28 cellular contexts compared by ENCODE assay signal in the genomic region with DNA sequence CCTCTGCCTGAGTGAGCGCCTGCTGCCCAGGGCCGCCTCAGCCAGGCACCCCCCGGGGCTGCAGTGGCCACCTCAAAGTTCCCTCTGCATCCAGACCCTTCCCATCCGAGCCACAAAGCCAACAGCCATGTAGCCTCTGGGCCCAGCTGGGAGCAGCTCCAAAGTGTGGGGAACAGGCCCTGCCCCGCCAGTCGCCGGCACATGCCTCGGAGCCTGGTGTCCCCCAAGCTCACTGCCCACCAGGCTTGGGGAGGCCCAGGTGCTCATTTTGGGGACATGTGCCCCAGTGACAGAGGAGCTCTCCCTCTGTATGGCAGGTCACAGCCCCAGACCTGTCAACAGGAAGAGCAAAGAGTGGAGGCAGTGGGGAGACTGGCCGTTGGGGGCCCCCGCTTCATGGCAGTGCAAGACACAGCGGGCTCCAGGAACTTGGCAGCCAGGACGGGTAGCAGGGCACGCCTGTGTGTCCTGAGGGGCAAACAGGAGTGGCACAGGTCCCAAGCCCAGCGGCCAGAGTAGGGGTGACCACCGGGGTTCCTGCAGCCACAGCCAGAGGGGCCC.
"Had no signal": no experiment of that assay in that cellular context is flagged by ENCODE, and none has a peak within 500 bp of the region (broad histone marks: within the 10 kb centered on the region; RNA-seq: fewer than 3 reads in every experiment).

No MANE protein-coding gene starts in this region.

- H3K4me1 Mint-ChIP-seq: activated CD4-positive, alpha-beta T cell treated with anti-CD3 and anti-CD28 coated beads, Interleukin-2, amount 10 ng/mL, durations not matched to agents 24 days and 14 days; endodermal cell; T-helper 17 cell had no signal

- H3K9me3 ChIP-seq: neutrophil, pancreas had no signal

- ATAC-seq: left lung; mucosa of descending colon; natural killer cell treated with Interleukin-12 subunit alpha and Interleukin-12 subunit beta and Interleukin-15 and Interleukin-18, amount 100 ng/mL, for 72 hours; stimulated activated naive CD8-positive, alpha-beta T cell treated with anti-CD3 and anti-CD28 coated beads, Interleukin-15, Interleukin-2, amounts not matched to agents 100 U/mL and 50 U/mL, for 24 hours; T-helper 17 cell had no signal

- H3K36me3 Mint-ChIP-seq: type B pancreatic cell had no signal

- H3K27ac Mint-ChIP-seq: activated CD4-positive, alpha-beta memory T cell treated with anti-CD3 and anti-CD28 coated beads for 36 hours; activated CD4-positive, alpha-beta T cell treated with anti-CD3 and anti-CD28 coated beads, Interleukin-2, amount 10 ng/mL, durations not matched to agents 24 days and 14 days; activated T-helper 1 cell treated with anti-CD3 and anti-CD28 coated beads, Interleukin-12 subunit alpha, Interleukin-12 subunit beta, Interleukin-2, Interleukin-4 antibody, amounts not matched to agents 30 ng/mL and 10 ng/mL and 1 ng/mL, durations not matched to agents 14 hours and 24 hours and 36 hours; dendritic cell treated with granulocyte-macrophage colony-stimulating factor and Interleukin-4, amounts not matched to agents 40 ng/mL and 50 ng/mL, for 4 days; endodermal cell; natural killer cell treated with Interleukin-12 subunit alpha and Interleukin-12 subunit beta and Interleukin-15 and Interleukin-18, amount 100 ng/mL, for 72 hours; T-helper 17 cell; type B pancreatic cell had no signal

- H3K4me3 ChIP-seq: breast epithelium, left lung, lower lobe of right lung, mucosa of descending colon, pancreas, psoas muscle, thoracic aorta, uterus had no signal

- H3K27me3 ChIP-seq: breast epithelium, left lung, pancreas, uterus had no signal

- H3K36me3 ChIP-seq: breast epithelium, neutrophil, pancreas, thoracic aorta, uterus had no signal

- DNase-seq: activated CD4-positive, alpha-beta memory T cell treated with anti-CD3 and anti-CD28 coated beads for 36 hours; activated CD4-positive, alpha-beta T cell treated with anti-CD3 and anti-CD28 coated beads, Interleukin-2, amount 10 ng/mL, durations not matched to agents 24 days and 14 days; activated CD4-positive, CD25-positive, alpha-beta regulatory T cell treated with anti-CD3 and anti-CD28 coated beads, Interleukin-2, amount 50 U/mL, for 72 hours; activated gamma-delta T cell treated with Interleukin-2 at 50 U/mL for 16 hours; activated naive CD4-positive, alpha-beta T cell treated with anti-CD3 and anti-CD28 coated beads, Interleukin-2, amount 50 U/mL, for 16 hours; activated T-cell treated with anti-CD3 and anti-CD28 coated beads, Interleukin-2, amount 50 U/mL, for 1 hour; amniotic stem cell; central memory CD4-positive, alpha-beta T cell; foreskin fibroblast; lower lobe of right lung; mesenchymal stem cell; psoas muscle; stimulated activated CD4-positive, alpha-beta T cell treated with anti-CD3 and anti-CD28 coated beads, Interleukin-2, amount 100 ng/mL, for 48 hours; stimulated activated naive CD8-positive, alpha-beta T cell treated with anti-CD3 and anti-CD28 coated beads, Interleukin-15, Interleukin-2, amounts not matched to agents 100 U/mL and 50 U/mL, for 24 hours; T1000; uterus had no signal

- H3K27ac ChIP-seq: breast epithelium, left lung, lower lobe of right lung, neutrophil, pancreas, psoas muscle, thoracic aorta, uterus had no signal

- H3K27me3 Mint-ChIP-seq: activated CD4-positive, alpha-beta memory T cell treated with anti-CD3 and anti-CD28 coated beads for 36 hours; activated CD4-positive, alpha-beta T cell treated with anti-CD3 and anti-CD28 coated beads, Interleukin-2, amount 10 ng/mL, durations not matched to agents 24 days and 14 days; type B pancreatic cell had no signal

- H3K4me3 Mint-ChIP-seq: activated CD4-positive, alpha-beta memory T cell treated with anti-CD3 and anti-CD28 coated beads for 36 hours; activated CD4-positive, alpha-beta T cell treated with anti-CD3 and anti-CD28 coated beads, Interleukin-2, amount 10 ng/mL, durations not matched to agents 24 days and 14 days; activated T-helper 1 cell treated with anti-CD3 and anti-CD28 coated beads, Interleukin-12 subunit alpha, Interleukin-12 subunit beta, Interleukin-2, Interleukin-4 antibody, amounts not matched to agents 30 ng/mL and 10 ng/mL and 1 ng/mL, durations not matched to agents 14 hours and 24 hours and 36 hours; dendritic cell treated with granulocyte-macrophage colony-stimulating factor and Interleukin-4, amounts not matched to agents 40 ng/mL and 50 ng/mL, for 4 days; endodermal cell; natural killer cell treated with Interleukin-12 subunit alpha and Interleukin-12 subunit beta and Interleukin-15 and Interleukin-18, amount 100 ng/mL, for 72 hours; T-helper 17 cell; type B pancreatic cell had no signal

- H3K4me1 ChIP-seq: breast epithelium, left lung, lower lobe of right lung, pancreas, psoas muscle, uterus had no signal
